Comparison of ENCODE assay signal across 8 cellular contexts in genomic region chr15:42493694-42494093, GRCh38. TPM values are rescaled to one million over a fixed set of nuclear protein-coding genes. Genes with fewer than 3 reads are reported as not detected.
A peak's percentile ranks its signal among the peaks of the same experiment; 100 is the strongest.
DNase-seq lines count a peak whose midpoint lies in the region; ATAC-seq and TF ChIP-seq lines count a peak whose summit lies in the region.

No MANE protein-coding gene starts in this region.

- H3K27ac ChIP-seq in suprapubic skin = no peak overlapping the region

- H3K27ac Mint-ChIP-seq in Calu3 (ENCODE audit: unreplicated experiment) (peak overlapping the region; percentile 63), brain (peak overlapping the region; percentile 18 to 95 (median 30)), osteocyte (ENCODE audit: unreplicated experiment) (peak overlapping the region; percentile 99)

- H3K9me3 Mint-ChIP-seq in Calu3 (ENCODE audit: low read depth, unreplicated experiment) (no peaks in the 10 kb centered on the region), brain (peaks cover 0 to 2% (median 0%) of the 10 kb centered on the region in 5 experiments), osteocyte (ENCODE audit: unreplicated experiment) (no peaks in the 10 kb centered on the region)

- CTCF ChIA-PET in Calu3 (lab: Charles Lee) = no interaction called here

- H3K9me3 ChIP-seq in suprapubic skin = no peaks in the 10 kb centered on the region

- TF ChIP-seq CTCF in Calu3 (IDR thresholded peaks at IDR 0.05; ENCODE audit: unreplicated experiment) (no peak), NB4 (IDR thresholded peaks at IDR 0.05; ENCODE audit: low read depth, low read length) (no peak), brain (conservative IDR thresholded peaks at IDR 0.05) (no peak), osteocyte (IDR thresholded peaks at IDR 0.05) (no peak), suprapubic skin (IDR thresholded peaks at IDR 0.05) (no peak)

- BruUV-seq in Calu3 (replicated peaks; lab: Mats Ljungman, UMichigan) = no TSS peak

- H3K4me3 Mint-ChIP-seq in Calu3 (ENCODE audit: low read depth, unreplicated experiment) (no peak overlapping the region), brain (peak overlapping the region; percentile 29 to 98 (median 71)), osteocyte (ENCODE audit: unreplicated experiment) (no peak overlapping the region)

- H3K4me3 ChIP-seq in NB4 (ENCODE audit: low read depth, low read length) (no peak overlapping the region), suprapubic skin (no peak overlapping the region)

- H3K36me3 Mint-ChIP-seq in Calu3 (ENCODE audit: insufficient read depth, unreplicated experiment) (peaks cover 37% of the 10 kb centered on the region), brain (no peaks in the 10 kb centered on the region), osteocyte (ENCODE audit: unreplicated experiment) (no peaks in the 10 kb centered on the region)

- 86% methylated on average over 1 of the region's 1 CpG for WGBS in suprapubic skin

- H3K4me1 Mint-ChIP-seq in Calu3 (ENCODE audit: low read depth, unreplicated experiment) (peaks cover 13% of the 10 kb centered on the region), brain (peaks cover 79% of the 10 kb centered on the region), osteocyte (ENCODE audit: unreplicated experiment) (peaks cover 59% of the 10 kb centered on the region)

- DNase-seq in Calu3 (no peak), NB4 (ENCODE audit: low read depth) (peak; percentile 40), osteocyte (ENCODE audit: extremely low spot score, unreplicated experiment) (no peak), UCSD-AML1 (lab: John Stamatoyannopoulos, UW; ENCODE audit: unreplicated experiment) (no peak), suprapubic skin (ENCODE audit: low spot score in 2 of 2) (no peak)

- H3K27me3 Mint-ChIP-seq in Calu3 (ENCODE audit: unreplicated experiment) = no peaks in the 10 kb centered on the region
- H3K27me3 Mint-ChIP-seq in brain = peaks cover 17% of the 10 kb centered on the region
- no peaks in the 10 kb centered on the region for H3K27me3 Mint-ChIP-seq in osteocyte (ENCODE audit: unreplicated experiment)

- no peak for TF ChIP-seq EP300 in suprapubic skin (IDR thresholded peaks at IDR 0.05)

- H3K36me3 ChIP-seq in suprapubic skin = no peaks in the 10 kb centered on the region

- no peak for ATAC-seq in GM18511 (IDR thresholded peaks at IDR 0.05; ENCODE audit: unreplicated experiment)
- ATAC-seq in GM19463 (IDR thresholded peaks at IDR 0.05; ENCODE audit: unreplicated experiment) = no peak

- intact Hi-C loops in Calu3 (cut with micrococcal nuclease; ENCODE audit: unreplicated experiment) = no loop called here

- TF ChIP-seq POLR2A in NB4 (IDR thresholded peaks at IDR 0.05; ENCODE audit: extremely low read depth, insufficient read length) = no peak
- no peak for TF ChIP-seq POLR2A in suprapubic skin (IDR thresholded peaks at IDR 0.05)

- H3K4me1 ChIP-seq in suprapubic skin = peaks cover 52% of the 10 kb centered on the region

- H3K27me3 ChIP-seq in suprapubic skin = no peaks in the 10 kb centered on the region

RNA-seq across cellular contexts. Expression of gene SNAP23, which starts 1.7 kb away (rescaled TPM):
- 53.7 and 54.8 TPM in 2 replicates for total RNA-seq in Calu3 (2022)
- 12.8 TPM for polyA plus RNA-seq in brain (ENCODE audit: insufficient read depth, low read depth, low replicate concordance)
- 72.7 and 84.7 TPM in 2 replicates for total RNA-seq in osteocyte
- 10 to 100 TPM; 36.2 to 78.2 (median 50.3) TPM for total RNA-seq in suprapubic skin

RNA-seq across cellular contexts. Expression of gene ZNF106, which starts 2.8 kb away (rescaled TPM):
- total RNA-seq in Calu3 (2022) (26.4 and 34.7 TPM in 2 replicates), osteocyte (59.6 and 59.7 TPM in 2 replicates), suprapubic skin (10 to 100 TPM; 38.6 to 50.2 (median 49.2) TPM)
- polyA plus RNA-seq in brain (ENCODE audit: insufficient read depth, low read depth, low replicate concordance) = 19.3 TPM

RNA-seq across cellular contexts. Expression of gene LRRC57, which starts 54.9 kb away (rescaled TPM):
- total RNA-seq in Calu3 (2022) (9.2 and 13.7 TPM in 2 replicates), osteocyte (38.9 and 40.3 TPM in 2 replicates), suprapubic skin (10 to 100 TPM; 20.9 to 46.9 (median 31.8) TPM)
- polyA plus RNA-seq in brain (ENCODE audit: insufficient read depth, low read depth, low replicate concordance) = 19.1 TPM

RNA-seq across cellular contexts. Expression of gene HAUS2, which starts 54.9 kb away (rescaled TPM):
- total RNA-seq in Calu3 (2022) (10.7 and 11.7 TPM in 2 replicates), osteocyte (19.2 and 23.8 TPM in 2 replicates), suprapubic skin (10 to 100 TPM; 16.9 to 33.2 (median 19.2) TPM)
- polyA plus RNA-seq in brain (ENCODE audit: insufficient read depth, low read depth, low replicate concordance) = 15.9 TPM

Comparison
In these comparisons a context has a peak if more than half of its experiments do, and no peak if none do; other contexts are left out.
1. H3K27ac Mint-ChIP-seq: peak in every context shown above with its lines; median percentile 99 in osteocyte; 63 in Calu3; 30 in brain.
2. H3K4me3 Mint-ChIP-seq: peak in brain (5 of 5); none in Calu3 (single experiment) and osteocyte (single experiment).